9 cellular contexts compared by ENCODE assay signal in genomic region chr5:61626639-61627282, GRCh38.
DNase-seq lines count a peak whose midpoint lies in the region; ATAC-seq and TF ChIP-seq lines count a peak whose summit lies in the region.
"Had no signal": no experiment of that assay in that cellular context is flagged by ENCODE, and none has a peak within 500 bp of the region (broad histone marks: within the 10 kb centered on the region; RNA-seq: fewer than 3 reads in every experiment).

No MANE protein-coding gene starts in this region.

- CTCF ChIA-PET in CD8-positive, alpha-beta T cell (lab: Charles Lee): no interaction called here

- H3K9me3 ChIP-seq in CD8-positive, alpha-beta T cell (ENCODE audit: low read length): no peaks in the 10 kb centered on the region

- peak overlapping the region; percentile 45 for H3K4me3 ChIP-seq in CD8-positive, alpha-beta T cell (ENCODE audit: low read depth, low read length)
- H3K4me3 ChIP-seq in dorsolateral prefrontal cortex: peak overlapping the region in 55 of 59 donors; percentile 40 to 74 (median 59)

- H3K36me3 ChIP-seq in CD8-positive, alpha-beta T cell (ENCODE audit: insufficient read depth, low read length): no peaks in the 10 kb centered on the region

- H3K27ac ChIP-seq in CD8-positive, alpha-beta T cell (ENCODE audit: low read depth, low read length): no peak overlapping the region
- peak overlapping the region; percentile 77 to 99 (median 96) for H3K27ac ChIP-seq in dorsolateral prefrontal cortex

- no peak overlapping the region for H3K27ac Mint-ChIP-seq in CD8-positive, alpha-beta T cell
- H3K27ac Mint-ChIP-seq in neural crest cell (ENCODE audit: unreplicated experiment): no peak overlapping the region

- H3K27me3 Mint-ChIP-seq in CD8-positive, alpha-beta T cell (ENCODE audit: low read depth): peaks cover 33% of the 10 kb centered on the region
- H3K27me3 Mint-ChIP-seq in neural crest cell (ENCODE audit: low read depth): no peaks in the 10 kb centered on the region

- intact Hi-C loops in CD8-positive, alpha-beta T cell (cut with DNase I, micrococcal nuclease): no loop called here
- intact Hi-C loops in dorsolateral prefrontal cortex (cut with DNase I): loop anchor here in 1 of 2 donors (10.0 kb wide), 1 partner anchor 182 kb away; no protein-coding TSS in a partner anchor

- peaks cover 13% of the 10 kb centered on the region for H3K4me1 Mint-ChIP-seq in CD8-positive, alpha-beta T cell (ENCODE audit: low read depth)
- H3K4me1 Mint-ChIP-seq in neural crest cell: peaks cover 64% of the 10 kb centered on the region

- POLR2A ChIA-PET in CD8-positive, alpha-beta T cell (lab: Charles Lee): interaction anchor here (0.5 kb wide), 1 partner anchor 371 kb away, joined by 3 read pairs; no protein-coding TSS in a partner anchor

- H3K9me3 Mint-ChIP-seq in CD8-positive, alpha-beta T cell: no peaks in the 10 kb centered on the region
- peaks cover 8% of the 10 kb centered on the region for H3K9me3 Mint-ChIP-seq in neural crest cell

- H3K27me3 ChIP-seq in CD8-positive, alpha-beta T cell (ENCODE audit: insufficient read depth, low read length): peaks cover 5% of the 10 kb centered on the region
- H3K27me3 ChIP-seq in dorsolateral prefrontal cortex: no peaks in the 10 kb centered on the region

- no peak for DNase-seq in CD8-positive, alpha-beta T cell
- DNase-seq in dorsolateral prefrontal cortex (no peak), neural crest cell (ENCODE audit: low read depth, low spot score) (no peak), D341Med (ENCODE audit: low spot score) (no peak), amniotic stem cell (lab: John Stamatoyannopoulos, UW) (no peak)
- DNase-seq: T-helper 9 cell had no signal

- no peaks in the 10 kb centered on the region for H3K4me1 ChIP-seq in CD8-positive, alpha-beta T cell (ENCODE audit: insufficient read depth, low read length)

- no peak for ATAC-seq in CD8-positive, alpha-beta T cell
- ATAC-seq in HG02885 (IDR thresholded peaks at IDR 0.05; ENCODE audit: poor library complexity, unreplicated experiment) (peak; percentile 49), HG03095 (IDR thresholded peaks at IDR 0.05; ENCODE audit: unreplicated experiment) (no peak), GM19467 (IDR thresholded peaks at IDR 0.05; ENCODE audit: unreplicated experiment) (no peak)

- TF ChIP-seq CTCF in CD8-positive, alpha-beta T cell (IDR thresholded peaks at IDR 0.05): no peak
- TF ChIP-seq CTCF in dorsolateral prefrontal cortex (IDR thresholded peaks at IDR 0.05 in 54 of 56, conservative IDR thresholded peaks at IDR 0.05 in 2 of 56; ENCODE audit: low read depth in 1 of 56, partially characterized antibody in 56 of 56) (no peak), neural crest cell (conservative IDR thresholded peaks at IDR 0.05) (no peak)

- no peaks in the 10 kb centered on the region for H3K36me3 Mint-ChIP-seq in CD8-positive, alpha-beta T cell
- H3K36me3 Mint-ChIP-seq in neural crest cell (ENCODE audit: low read depth): peaks cover 3% of the 10 kb centered on the region

- peak overlapping the region; percentile 71 for H3K4me3 Mint-ChIP-seq in CD8-positive, alpha-beta T cell
- peak overlapping the region; percentile 62 for H3K4me3 Mint-ChIP-seq in neural crest cell
